Comparison of ENCODE assay signal across 17 cellular contexts in the genomic region with DNA sequence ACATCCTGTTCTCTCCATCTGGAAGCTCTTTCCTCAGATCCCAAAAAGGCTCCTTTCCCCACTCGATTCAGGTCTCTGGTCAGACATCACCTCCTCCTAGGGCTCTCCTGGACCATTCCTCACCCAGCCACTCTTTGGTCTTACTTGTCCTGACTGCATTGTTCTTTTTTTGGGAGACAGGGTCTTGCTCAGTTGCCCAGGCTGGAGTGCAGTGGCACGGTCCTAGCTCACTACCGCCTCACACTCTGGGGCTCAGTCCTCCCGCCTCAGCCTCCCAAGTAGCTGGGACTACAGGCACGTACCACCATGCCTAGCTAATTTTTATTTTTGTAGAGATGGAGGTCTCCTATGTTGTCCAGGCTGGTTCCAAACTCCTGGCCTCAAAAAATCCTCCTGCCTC. TPM values are rescaled to one million over a fixed set of nuclear protein-coding genes. Genes with fewer than 3 reads are reported as not detected.
DNase-seq lines count a peak whose midpoint lies in the region; ATAC-seq and TF ChIP-seq lines count a peak whose summit lies in the region.
"Had no signal": no experiment of that assay in that cellular context is flagged by ENCODE, and none has a peak within 500 bp of the region (broad histone marks: within the 10 kb centered on the region; RNA-seq: fewer than 3 reads in every experiment).

No MANE protein-coding gene starts in this region.

- H3K4me3 Mint-ChIP-seq in activated CD4-positive, alpha-beta T cell treated with anti-CD3 and anti-CD28 coated beads, Interleukin-2, amount 10 ng/mL, durations not matched to agents 7 days and 5 days = peak overlapping the region; percentile 69
- H3K4me3 Mint-ChIP-seq in brain = peak overlapping the region; percentile 86 to 91 (median 87)

- no peak overlapping the region for H3K27ac ChIP-seq in trophoblast cell (ENCODE audit: low read depth, low read length)
- no peak overlapping the region for H3K27ac ChIP-seq in foreskin keratinocyte
- H3K27ac ChIP-seq in body of pancreas = no peak overlapping the region
- H3K27ac ChIP-seq: A549 had no signal

- WGBS in trophoblast cell (ENCODE audit: extremely low coverage, insufficient coverage, insufficient read length) = no CpG with 5 or more reads among the region's 5 CpGs
- 77% methylated on average over 5 of the region's 5 CpGs for WGBS in body of pancreas, 2 donors

- ATAC-seq in HG02938 (IDR thresholded peaks at IDR 0.05; ENCODE audit: unreplicated experiment) (no peak), foreskin keratinocyte (no peak), body of pancreas (no peak)
- ATAC-seq: A549 had no signal

- no peak overlapping the region for H3K14ac ChIP-seq in trophoblast cell (ENCODE audit: low read length)

- no peak overlapping the region for H3K4ac ChIP-seq in trophoblast cell (ENCODE audit: low read depth, low read length)

- no peak overlapping the region for H2AK5ac ChIP-seq in trophoblast cell (ENCODE audit: low read length)

- H3K4me3 ChIP-seq in NB4 (ENCODE audit: low read depth, low read length) = no peak overlapping the region
- no peak overlapping the region for H3K4me3 ChIP-seq in trophoblast cell (ENCODE audit: low read depth, low read length)
- H3K4me3 ChIP-seq in body of pancreas = no peak overlapping the region
- H3K4me3 ChIP-seq: A549, dorsolateral prefrontal cortex had no signal

- POLR2A ChIA-PET in activated CD4-positive, alpha-beta T cell treated with anti-CD3 and anti-CD28 coated beads, Interleukin-2, amount 10 ng/mL, durations not matched to agents 7 days and 5 days (lab: Charles Lee) = no interaction called here

- H3K27me3 ChIP-seq in trophoblast cell (ENCODE audit: insufficient read depth, low read length) = no peaks in the 10 kb centered on the region
- H3K27me3 ChIP-seq in foreskin keratinocyte = no peaks in the 10 kb centered on the region
- no peaks in the 10 kb centered on the region for H3K27me3 ChIP-seq in body of pancreas
- H3K27me3 ChIP-seq: dorsolateral prefrontal cortex had no signal

- peak overlapping the region; percentile 91 for H3K27ac Mint-ChIP-seq in activated CD4-positive, alpha-beta T cell treated with anti-CD3 and anti-CD28 coated beads, Interleukin-2, amount 10 ng/mL, durations not matched to agents 7 days and 5 days
- H3K27ac Mint-ChIP-seq in brain = peak overlapping the region in 3 of 5 experiments; percentile 9 to 90 (median 29)

- no peak overlapping the region for H4K12ac ChIP-seq in trophoblast cell (ENCODE audit: low read depth, low read length)

- H2BK5ac ChIP-seq in trophoblast cell (ENCODE audit: low read depth, low read length, poor library complexity) = no peak overlapping the region

- H2BK120ac ChIP-seq in trophoblast cell (ENCODE audit: insufficient read depth, low read length, poor library complexity) = no peak overlapping the region

- peak overlapping the region; percentile 9 for H4K91ac ChIP-seq in trophoblast cell (ENCODE audit: low read depth, low read length)

- H3K36me3 ChIP-seq in trophoblast cell (ENCODE audit: control insufficient read depth in 1 of 2, insufficient read depth in 2 of 2, low read length in 2 of 2) (peaks cover 15 to 19% of the 10 kb centered on the region in 2 experiments), body of pancreas (replicated peaks in 1 of 2; ENCODE audit: insufficient read depth in 1 of 2, low read depth in 2 of 2) (no peaks in the 10 kb centered on the region)

- H3K9me3 Mint-ChIP-seq in activated CD4-positive, alpha-beta T cell treated with anti-CD3 and anti-CD28 coated beads, Interleukin-2, amount 10 ng/mL, durations not matched to agents 7 days and 5 days = no peaks in the 10 kb centered on the region
- peaks cover 0 to 3% (median 0%) of the 10 kb centered on the region in 5 experiments for H3K9me3 Mint-ChIP-seq in brain

- intact Hi-C loops in body of pancreas (cut with DNase I) = no loop called here

- no peak overlapping the region for H3K18ac ChIP-seq in trophoblast cell (ENCODE audit: low read length)

- H3K9me3 ChIP-seq in trophoblast cell (ENCODE audit: insufficient read depth, low read depth, low read length) (no peaks in the 10 kb centered on the region), body of pancreas (no peaks in the 10 kb centered on the region)
- H3K9me3 ChIP-seq: A549 had no signal

- no peak overlapping the region for H2BK12ac ChIP-seq in trophoblast cell (ENCODE audit: low read length)

- peaks cover 2% of the 10 kb centered on the region for H3K36me3 Mint-ChIP-seq in activated CD4-positive, alpha-beta T cell treated with anti-CD3 and anti-CD28 coated beads, Interleukin-2, amount 10 ng/mL, durations not matched to agents 7 days and 5 days (ENCODE audit: low read depth)
- H3K36me3 Mint-ChIP-seq in brain = no peaks in the 10 kb centered on the region

- no peak overlapping the region for H4K8ac ChIP-seq in trophoblast cell (ENCODE audit: low read depth, low read length)

- no peak overlapping the region for H3K4me2 ChIP-seq in trophoblast cell (ENCODE audit: low read length)
- H3K4me2 ChIP-seq: A549 had no signal

- peaks cover 7% of the 10 kb centered on the region for H3K79me2 ChIP-seq in trophoblast cell (ENCODE audit: control insufficient read depth, insufficient read depth, low read length, poor library complexity)

- TF ChIP-seq CTCF in NB4 (IDR thresholded peaks at IDR 0.05; ENCODE audit: low read depth, low read length) (no peak), brain (conservative IDR thresholded peaks at IDR 0.05) (no peak), foreskin keratinocyte (conservative IDR thresholded peaks at IDR 0.05) (no peak), body of pancreas (IDR thresholded peaks at IDR 0.05) (no peak)

- peaks cover 10% of the 10 kb centered on the region for H3K79me1 ChIP-seq in trophoblast cell (ENCODE audit: low read length)

- H3K23ac ChIP-seq in trophoblast cell (ENCODE audit: low read length) = no peak overlapping the region

- TF ChIP-seq POLR2A in NB4 (IDR thresholded peaks at IDR 0.05; ENCODE audit: extremely low read depth, insufficient read length) (peak; percentile 3), body of pancreas (IDR thresholded peaks at IDR 0.05) (no peak)

- H3K4me1 ChIP-seq in trophoblast cell (ENCODE audit: control insufficient read depth in 1 of 2, insufficient read depth in 2 of 2, low read length in 2 of 2) (peaks cover 4 to 8% of the 10 kb centered on the region in 2 experiments), foreskin keratinocyte (no peaks in the 10 kb centered on the region), body of pancreas (peaks cover 21% of the 10 kb centered on the region)

- H3K9ac ChIP-seq in trophoblast cell (ENCODE audit: low read length) = no peak overlapping the region

- H3K27me3 Mint-ChIP-seq in activated CD4-positive, alpha-beta T cell treated with anti-CD3 and anti-CD28 coated beads, Interleukin-2, amount 10 ng/mL, durations not matched to agents 7 days and 5 days = peaks cover 3% of the 10 kb centered on the region
- peaks cover 3% of the 10 kb centered on the region for H3K27me3 Mint-ChIP-seq in brain

- no peak for DNase-seq in activated CD4-positive, alpha-beta T cell treated with anti-CD3 and anti-CD28 coated beads, Interleukin-2, amount 10 ng/mL, durations not matched to agents 7 days and 5 days
- no peak for DNase-seq in activated CD4-positive, alpha-beta T cell treated with anti-CD3 and anti-CD28 coated beads for 1 hour
- DNase-seq in NB4 (ENCODE audit: low read depth) = no peak
- DNase-seq in trophoblast cell = no peak
- DNase-seq in foreskin keratinocyte = no peak
- no peak for DNase-seq in body of pancreas
- DNase-seq: aorta, dorsolateral prefrontal cortex, NCI-H2081 treated with DMSO at 0.1 percent for 48 hours, NCI-H82, T1000 had no signal

- CTCF ChIA-PET in activated CD4-positive, alpha-beta T cell treated with anti-CD3 and anti-CD28 coated beads, Interleukin-2, amount 10 ng/mL, durations not matched to agents 7 days and 5 days (lab: Charles Lee) = no interaction called here

- no peak overlapping the region for H2AFZ ChIP-seq in trophoblast cell (ENCODE audit: insufficient read depth, low read length, poor library complexity)

- H3K4me1 Mint-ChIP-seq in activated CD4-positive, alpha-beta T cell treated with anti-CD3 and anti-CD28 coated beads, Interleukin-2, amount 10 ng/mL, durations not matched to agents 7 days and 5 days = peaks cover 76% of the 10 kb centered on the region
- H3K4me1 Mint-ChIP-seq in brain = peaks cover 9% of the 10 kb centered on the region

RNA-seq across cellular contexts. Expression of a gene that starts 2.2 kb away (rescaled TPM):
- 100 to 1,000 TPM; 191 to 252 TPM for total RNA-seq in activated CD4-positive, alpha-beta T cell treated with anti-CD3 and anti-CD28 coated beads, Interleukin-2, amount 10 ng/mL, durations not matched to agents 7 days and 5 days
- 124 TPM for polyA plus RNA-seq in brain (ENCODE audit: insufficient read depth, low read depth, low replicate concordance)
- 122 and 131 TPM in 2 replicates for polyA plus RNA-seq in trophoblast cell (2013)
- total RNA-seq in foreskin keratinocyte = 68.6 and 71.0 TPM in 2 replicates
- 89.8 and 92.4 TPM in 2 replicates for polyA plus RNA-seq in foreskin keratinocyte
- total RNA-seq in body of pancreas = 10 to 100 TPM; 53.1 to 55.3 TPM

RNA-seq across cellular contexts. Expression of a gene that starts 7.0 kb away (rescaled TPM):
- not detected for total RNA-seq in activated CD4-positive, alpha-beta T cell treated with anti-CD3 and anti-CD28 coated beads, Interleukin-2, amount 10 ng/mL, durations not matched to agents 7 days and 5 days
- not detected for polyA plus RNA-seq in brain (ENCODE audit: insufficient read depth, low read depth, low replicate concordance)
- polyA plus RNA-seq in trophoblast cell (2013) = not detected in 2 replicates
- not detected in 2 replicates for total RNA-seq in foreskin keratinocyte
- not detected in 2 replicates for polyA plus RNA-seq in foreskin keratinocyte
- not detected for total RNA-seq in body of pancreas
- total RNA-seq: aorta, liver, skeletal muscle tissue, subcutaneous adipose tissue had no signal
- polyA plus RNA-seq: A549, aorta, liver had no signal

RNA-seq across cellular contexts. Expression of a gene that starts 8.0 kb away (rescaled TPM):
- total RNA-seq in activated CD4-positive, alpha-beta T cell treated with anti-CD3 and anti-CD28 coated beads, Interleukin-2, amount 10 ng/mL, durations not matched to agents 7 days and 5 days = 100 to 1,000 TPM; 328 to 389 TPM
- polyA plus RNA-seq in brain (ENCODE audit: insufficient read depth, low read depth, low replicate concordance) = 2.7 TPM
- 0.22 and 0.33 TPM in 2 replicates for polyA plus RNA-seq in trophoblast cell (2013)
- 0.32 and 0.61 TPM in 2 replicates for total RNA-seq in foreskin keratinocyte
- polyA plus RNA-seq in foreskin keratinocyte = 0.29 and 0.69 TPM in 2 replicates
- 1 to 10 TPM; 6.0 to 6.9 TPM for total RNA-seq in body of pancreas
- total RNA-seq: skeletal muscle tissue had no signal

RNA-seq across cellular contexts. Expression of a gene that starts 9.6 kb away (rescaled TPM):
- 1 to 10 TPM; 1.3 to 2.6 TPM for total RNA-seq in activated CD4-positive, alpha-beta T cell treated with anti-CD3 and anti-CD28 coated beads, Interleukin-2, amount 10 ng/mL, durations not matched to agents 7 days and 5 days
- polyA plus RNA-seq in brain (ENCODE audit: insufficient read depth, low read depth, low replicate concordance) (4.8 TPM), foreskin keratinocyte (not detected in 2 replicates)
- 0.03 and 0.07 TPM in 2 replicates for polyA plus RNA-seq in trophoblast cell (2013)
- total RNA-seq in foreskin keratinocyte (not detected in 2 replicates), body of pancreas (1 to 10 TPM in 1 of 2 donors, not detected in 1; 3.1 TPM)
- polyA plus RNA-seq: A549 had no signal

RNA-seq across cellular contexts. Expression of a gene that starts 17.2 kb away (rescaled TPM):
- total RNA-seq in activated CD4-positive, alpha-beta T cell treated with anti-CD3 and anti-CD28 coated beads, Interleukin-2, amount 10 ng/mL, durations not matched to agents 7 days and 5 days = 10 to 100 TPM; 57.5 to 68.1 TPM
- polyA plus RNA-seq in brain (ENCODE audit: insufficient read depth, low read depth, low replicate concordance) (30.9 TPM), foreskin keratinocyte (77.5 and 91.5 TPM in 2 replicates)
- polyA plus RNA-seq in trophoblast cell (2013) = 44.6 and 46.2 TPM in 2 replicates
- total RNA-seq in foreskin keratinocyte (68.8 and 76.4 TPM in 2 replicates), body of pancreas (10 to 100 TPM; 34.9 to 36.1 TPM)

Comparison
In these comparisons a context has a peak if more than half of its experiments do, and no peak if none do; other contexts are left out.
1. RNA of a gene that starts 8.0 kb away (total RNA-seq): 328 to 389 TPM in activated CD4-positive, alpha-beta T cell treated with anti-CD3 and anti-CD28 coated beads, Interleukin-2, amount 10 ng/mL, durations not matched to agents 7 days and 5 days; 6.0 to 6.9 TPM in body of pancreas and 0.32 to 0.61 TPM in foreskin keratinocyte; every median in the first group is over 10 times any median in the second.